ENCODE assay signal across 9 cellular contexts in genomic region chr1:35454616-35455015, GRCh38.
DNase-seq lines count a peak whose midpoint lies in the region; ATAC-seq and TF ChIP-seq lines count a peak whose summit lies in the region.
"Had no signal": no experiment of that assay in that cellular context is flagged by ENCODE, and none has a peak within 500 bp of the region (broad histone marks: within the 10 kb centered on the region; RNA-seq: fewer than 3 reads in every experiment).

No MANE protein-coding gene starts in this region.

- no peaks in the 10 kb centered on the region for H3K79me1 ChIP-seq in trophoblast cell (ENCODE audit: low read length)

- WGBS in gastroesophageal sphincter (ENCODE audit: low coverage in 1 of 2), 2 donors: 36 to 44% methylated on average over 1 of the region's 1 CpG
- 38 to 65% methylated on average over 1 of the region's 1 CpG for WGBS in upper lobe of left lung, 2 donors
- WGBS in SK-N-SH (ENCODE audit: low lambda C conversion rate): 100% methylated on average over 1 of the region's 1 CpG
- WGBS in trophoblast cell (ENCODE audit: extremely low coverage, insufficient coverage, insufficient read length): no CpG with 5 or more reads among the region's 1 CpG

- no peak for TF ChIP-seq EP300 in gastroesophageal sphincter (IDR thresholded peaks at IDR 0.05)
- no peak for TF ChIP-seq EP300 in upper lobe of left lung (IDR thresholded peaks at IDR 0.05)
- no peak for TF ChIP-seq EP300 in SK-N-SH (IDR thresholded peaks at IDR 0.05; ENCODE audit: borderline replicate concordance in 1 of 2, low read depth in 1 of 2, low read length in 1 of 2)

- H2AK5ac ChIP-seq in trophoblast cell (ENCODE audit: low read length): no peak overlapping the region

- H2BK5ac ChIP-seq in trophoblast cell (ENCODE audit: low read depth, low read length, poor library complexity): no peak overlapping the region

- TF ChIP-seq CTCF in gastroesophageal sphincter (IDR thresholded peaks at IDR 0.05) (no peak), upper lobe of left lung (IDR thresholded peaks at IDR 0.05) (no peak), SK-N-SH (IDR thresholded peaks at IDR 0.05) (no peak)

- H3K23ac ChIP-seq in trophoblast cell (ENCODE audit: low read length): no peak overlapping the region

- H3K27ac ChIP-seq in gastroesophageal sphincter (peak overlapping the region in 3 of 4 donors; percentile 8 to 31 (median 20)), upper lobe of left lung (peak overlapping the region in 3 of 4 donors; percentile 45 to 86 (median 46)), SK-N-SH (ENCODE audit: low read depth in 2 of 2, low read length in 1 of 2) (no peak overlapping the region), trophoblast cell (ENCODE audit: low read depth, low read length) (no peak overlapping the region)

- H3K4me2 ChIP-seq in SK-N-SH (no peak overlapping the region), trophoblast cell (ENCODE audit: low read length) (no peak overlapping the region)

- H3K27me3 Mint-ChIP-seq in activated naive CD4-positive, alpha-beta T cell treated with anti-CD3 and anti-CD28 coated beads, Interleukin-2, amount 10 ng/mL, durations not matched to agents 7 days and 5 days: no peaks in the 10 kb centered on the region
- H3K27me3 Mint-ChIP-seq in activated T-helper 17 cell treated with anti-CD3 and anti-CD28 coated beads, Interleukin-2, amount 50 U/mL, for 72 hours: no peaks in the 10 kb centered on the region

- peaks cover 9% of the 10 kb centered on the region for H3F3A ChIP-seq in SK-N-SH (replicated peaks; ENCODE audit: insufficient read depth)

- CTCF ChIA-PET in activated naive CD4-positive, alpha-beta T cell treated with anti-CD3 and anti-CD28 coated beads, Interleukin-2, amount 10 ng/mL, durations not matched to agents 7 days and 5 days (lab: Charles Lee): interaction anchor here (0.7 to 10.8 kb wide), 9 partner anchors 9 to 339 kb away, joined by 3 to 171 read pairs (median 4); no protein-coding TSS in a partner anchor
- CTCF ChIA-PET in SK-N-SH (lab: Yijun Ruan, JAX): interaction anchor here (1.0 to 12.5 kb wide), 7 partner anchors 11 to 272 kb away, joined by 3 to 157 read pairs (median 4); partner anchors contain the start of genes KIAA0319L and NCDN

- DNase-seq in activated naive CD4-positive, alpha-beta T cell treated with anti-CD3 and anti-CD28 coated beads, Interleukin-2, amount 10 ng/mL, durations not matched to agents 7 days and 5 days: no peak
- DNase-seq in activated naive CD4-positive, alpha-beta T cell (lab: John Stamatoyannopoulos, UW): no peak
- DNase-seq in upper lobe of left lung (no peak), SK-N-SH (no peak), trophoblast cell (no peak)
- DNase-seq: activated CD4-positive, alpha-beta T cell treated with anti-CD3 and anti-CD28 coated beads, Interleukin-2, amount 50 U/mL, for 1 hour had no signal

- H3K9me3 Mint-ChIP-seq in activated naive CD4-positive, alpha-beta T cell treated with anti-CD3 and anti-CD28 coated beads, Interleukin-2, amount 10 ng/mL, durations not matched to agents 7 days and 5 days: no peaks in the 10 kb centered on the region
- no peaks in the 10 kb centered on the region for H3K9me3 Mint-ChIP-seq in activated T-helper 17 cell treated with anti-CD3 and anti-CD28 coated beads, Interleukin-2, amount 50 U/mL, for 72 hours

- peaks cover 36% of the 10 kb centered on the region for H3K36me3 Mint-ChIP-seq in activated naive CD4-positive, alpha-beta T cell treated with anti-CD3 and anti-CD28 coated beads, Interleukin-2, amount 10 ng/mL, durations not matched to agents 7 days and 5 days
- peaks cover 75% of the 10 kb centered on the region for H3K36me3 Mint-ChIP-seq in activated T-helper 17 cell treated with anti-CD3 and anti-CD28 coated beads, Interleukin-2, amount 50 U/mL, for 72 hours (ENCODE audit: low read depth)

- H4K8ac ChIP-seq in trophoblast cell (ENCODE audit: low read depth, low read length): no peak overlapping the region

- H4K12ac ChIP-seq in trophoblast cell (ENCODE audit: low read depth, low read length): no peak overlapping the region

- no peak overlapping the region for H3K18ac ChIP-seq in trophoblast cell (ENCODE audit: low read length)

- no peaks in the 10 kb centered on the region for H3K27me3 ChIP-seq in gastroesophageal sphincter
- H3K27me3 ChIP-seq in upper lobe of left lung: no peaks in the 10 kb centered on the region
- H3K27me3 ChIP-seq in SK-N-SH (ENCODE audit: insufficient read depth): no peaks in the 10 kb centered on the region
- no peaks in the 10 kb centered on the region for H3K27me3 ChIP-seq in trophoblast cell (ENCODE audit: insufficient read depth, low read length)

- no peaks in the 10 kb centered on the region for H3K79me2 ChIP-seq in SK-N-SH (ENCODE audit: insufficient read depth)
- H3K79me2 ChIP-seq in trophoblast cell (ENCODE audit: control insufficient read depth, insufficient read depth, low read length, poor library complexity): no peaks in the 10 kb centered on the region

- no peaks in the 10 kb centered on the region for H4K20me1 ChIP-seq in SK-N-SH (ENCODE audit: insufficient read depth)

- H3K4me1 ChIP-seq in gastroesophageal sphincter: peaks cover 8 to 40% (median 27%) of the 10 kb centered on the region in 3 donors
- peaks cover 41 to 44% (median 43%) of the 10 kb centered on the region in 4 donors for H3K4me1 ChIP-seq in upper lobe of left lung
- H3K4me1 ChIP-seq in SK-N-SH (ENCODE audit: control insufficient read depth in 1 of 2, insufficient read depth in 2 of 2, low read depth in 1 of 2, low read length in 1 of 2): peaks cover 15 to 23% of the 10 kb centered on the region in 2 experiments
- H3K4me1 ChIP-seq in trophoblast cell (ENCODE audit: control insufficient read depth in 1 of 2, insufficient read depth in 2 of 2, low read length in 2 of 2): no peaks in the 10 kb centered on the region

- H3K36me3 ChIP-seq in gastroesophageal sphincter (peaks cover 0 to 76% of the 10 kb centered on the region in 2 donors), upper lobe of left lung (peaks cover 8 to 52% (median 20%) of the 10 kb centered on the region in 4 donors), SK-N-SH (replicated peaks in 1 of 2; ENCODE audit: control insufficient read depth in 1 of 2, insufficient read depth in 2 of 2, low read length in 1 of 2) (peaks cover 25 to 65% of the 10 kb centered on the region in 2 experiments), trophoblast cell (ENCODE audit: control insufficient read depth in 1 of 2, insufficient read depth in 2 of 2, low read length in 2 of 2) (peaks cover 7 to 16% of the 10 kb centered on the region in 2 experiments)

- H2BK12ac ChIP-seq in trophoblast cell (ENCODE audit: low read length): no peak overlapping the region

- H2BK120ac ChIP-seq in trophoblast cell (ENCODE audit: insufficient read depth, low read length, poor library complexity): no peak overlapping the region

- no peaks in the 10 kb centered on the region for H3K9me2 ChIP-seq in SK-N-SH

- no peaks in the 10 kb centered on the region for H3K9me3 ChIP-seq in gastroesophageal sphincter
- no peaks in the 10 kb centered on the region for H3K9me3 ChIP-seq in upper lobe of left lung
- no peaks in the 10 kb centered on the region for H3K9me3 ChIP-seq in SK-N-SH
- H3K9me3 ChIP-seq in trophoblast cell (ENCODE audit: insufficient read depth, low read depth, low read length): no peaks in the 10 kb centered on the region

- H2AFZ ChIP-seq in SK-N-SH (ENCODE audit: low read depth) (no peak overlapping the region), trophoblast cell (ENCODE audit: insufficient read depth, low read length, poor library complexity) (no peak overlapping the region)

- ATAC-seq in activated T-helper 17 cell treated with anti-CD3 and anti-CD28 coated beads, Interleukin-2, amount 50 U/mL, for 72 hours (replicated peaks): peak; percentile 91
- ATAC-seq in gastroesophageal sphincter (peak; percentile 55), upper lobe of left lung (ENCODE audit: low FRiP score in 2 of 2) (peak in 1 of 2 donors; percentile 37), HG03108 (IDR thresholded peaks at IDR 0.05; ENCODE audit: unreplicated experiment) (no peak)

- no peak overlapping the region for H3K9ac ChIP-seq in SK-N-SH
- no peak overlapping the region for H3K9ac ChIP-seq in trophoblast cell (ENCODE audit: low read length)

- no peak overlapping the region for H3K4ac ChIP-seq in trophoblast cell (ENCODE audit: low read depth, low read length)

- no peak overlapping the region for H3K4me3 ChIP-seq in gastroesophageal sphincter
- H3K4me3 ChIP-seq in upper lobe of left lung: no peak overlapping the region
- no peak overlapping the region for H3K4me3 ChIP-seq in SK-N-SH (ENCODE audit: low read depth in 2 of 2, low read length in 1 of 2)
- H3K4me3 ChIP-seq in trophoblast cell (ENCODE audit: low read depth, low read length): no peak overlapping the region

- TF ChIP-seq RAD21 in SK-N-SH (IDR thresholded peaks at IDR 0.05; ENCODE audit: low read length): no peak

- no peak overlapping the region for H4K91ac ChIP-seq in trophoblast cell (ENCODE audit: low read depth, low read length)

- peak overlapping the region; percentile 37 for H3K27ac Mint-ChIP-seq in activated naive CD4-positive, alpha-beta T cell treated with anti-CD3 and anti-CD28 coated beads, Interleukin-2, amount 10 ng/mL, durations not matched to agents 7 days and 5 days
- peak overlapping the region; percentile 34 for H3K27ac Mint-ChIP-seq in activated T-helper 17 cell treated with anti-CD3 and anti-CD28 coated beads, Interleukin-2, amount 50 U/mL, for 72 hours

- POLR2A ChIA-PET in SK-N-SH (lab: Yijun Ruan, JAX): no interaction called here

- TF ChIP-seq POLR2A in gastroesophageal sphincter (IDR thresholded peaks at IDR 0.05) (no peak), upper lobe of left lung (IDR thresholded peaks at IDR 0.05) (no peak)

- no peak overlapping the region for H3K14ac ChIP-seq in trophoblast cell (ENCODE audit: low read length)

- peaks cover 23% of the 10 kb centered on the region for H3K4me1 Mint-ChIP-seq in activated naive CD4-positive, alpha-beta T cell treated with anti-CD3 and anti-CD28 coated beads, Interleukin-2, amount 10 ng/mL, durations not matched to agents 7 days and 5 days
- peaks cover 39% of the 10 kb centered on the region for H3K4me1 Mint-ChIP-seq in activated T-helper 17 cell treated with anti-CD3 and anti-CD28 coated beads, Interleukin-2, amount 50 U/mL, for 72 hours

- no peak overlapping the region for H3K4me3 Mint-ChIP-seq in activated naive CD4-positive, alpha-beta T cell treated with anti-CD3 and anti-CD28 coated beads, Interleukin-2, amount 10 ng/mL, durations not matched to agents 7 days and 5 days
- H3K4me3 Mint-ChIP-seq in activated T-helper 17 cell treated with anti-CD3 and anti-CD28 coated beads, Interleukin-2, amount 50 U/mL, for 72 hours: peak overlapping the region; percentile 62

TF ChIP-seq in SK-N-SH, 30 proteins besides CTCF, POLR2A, EP300 and RAD21 (continues in another document):
- TF ChIP-seq TEAD4 (IDR thresholded peaks at IDR 0.05; ENCODE audit: borderline replicate concordance, insufficient read depth): no peak
- no peak for TF ChIP-seq RCOR1 (IDR thresholded peaks at IDR 0.05; ENCODE audit: low read length)
- TF ChIP-seq EZH2phosphoT487 (IDR thresholded peaks at IDR 0.05; ENCODE audit: borderline replicate concordance, low read depth): no peak
- TF ChIP-seq TCF12 (IDR thresholded peaks at IDR 0.05): no peak
- no peak for TF ChIP-seq NRF1 (IDR thresholded peaks at IDR 0.05; ENCODE audit: low read depth, low read length)
- no peak for TF ChIP-seq NFIC (IDR thresholded peaks at IDR 0.05; ENCODE audit: borderline replicate concordance)
- TF ChIP-seq POLR2AphosphoS5 (IDR thresholded peaks at IDR 0.05; ENCODE audit: low read depth, low read length): no peak

Comparison
In these comparisons a context has a peak if more than half of its experiments do, and no peak if none do; other contexts are left out.
1. H3K27ac ChIP-seq: peak in gastroesophageal sphincter (3 of 4) and upper lobe of left lung (3 of 4); none in SK-N-SH (0 of 2) and trophoblast cell (single experiment).